2 cellular contexts compared by ENCODE assay signal in genomic region chr17:32485261-32485955, GRCh38.
TF ChIP-seq lines count a peak whose summit lies in the region.

No MANE protein-coding gene starts in this region.

TF ChIP-seq in HCT116, 20 proteins besides CTCF, POLR2A, EP300 and RAD21:
- TF ChIP-seq EZH2phosphoT487 (IDR thresholded peaks at IDR 0.05; ENCODE audit: borderline replicate concordance) (no peak), POLR2AphosphoS5 (IDR thresholded peaks at IDR 0.05; ENCODE audit: low read depth, low read length) (no peak), ZNF274 (IDR thresholded peaks at IDR 0.05; ENCODE audit: low read depth, low read length) (no peak)
TF ChIP-seq in HCT116: peak in this region for 0.

TF ChIP-seq in GM12878, 131 proteins besides CTCF, POLR2A, EP300 and RAD21:
- no peak for TF ChIP-seq ESRRA (IDR thresholded peaks at IDR 0.05; ENCODE audit: low read length)
